Comparison of ENCODE assay signal across 10 cellular contexts in the genomic region with DNA sequence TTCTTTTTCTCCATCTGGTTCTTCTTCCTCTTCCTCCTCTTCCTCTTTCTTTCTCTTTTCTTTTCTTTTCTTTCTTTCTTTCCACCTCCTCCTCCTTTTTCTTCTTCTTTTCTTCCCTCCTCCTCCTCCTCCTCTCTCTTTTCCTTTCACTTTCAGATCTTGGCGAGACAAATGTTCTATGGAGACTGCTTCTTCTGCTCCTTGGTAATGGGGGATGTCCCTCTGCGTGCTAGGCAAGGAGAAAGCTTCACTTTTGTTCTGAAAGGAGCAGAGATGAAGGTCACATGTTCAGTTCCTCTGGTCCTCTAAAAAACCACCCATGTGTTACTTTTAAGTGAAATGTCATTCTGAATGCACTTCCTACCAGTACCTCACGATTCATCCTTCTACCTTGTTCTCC. TPM values are rescaled to one million over a fixed set of nuclear protein-coding genes. Genes with fewer than 3 reads are reported as not detected.
DNase-seq lines count a peak whose midpoint lies in the region; ATAC-seq, FAIRE-seq and TF ChIP-seq lines count a peak whose summit lies in the region.
"Had no signal": no experiment of that assay in that cellular context is flagged by ENCODE, and none has a peak within 500 bp of the region (broad histone marks: within the 10 kb centered on the region; RNA-seq: fewer than 3 reads in every experiment).

No MANE protein-coding gene starts in this region.

- no peaks in the 10 kb centered on the region for H3K79me2 ChIP-seq in OCI-LY1 (ENCODE audit: insufficient read depth, low read length)

- H3F3A ChIP-seq in OCI-LY1 (ENCODE audit: insufficient read depth, low read length) = no peaks in the 10 kb centered on the region

- no peaks in the 10 kb centered on the region for H3K27me3 ChIP-seq in OCI-LY1 (ENCODE audit: insufficient read depth, low read length)
- H3K27me3 ChIP-seq in pancreas = peaks cover 0 to 4% (median 0%) of the 10 kb centered on the region in 4 donors

- no peak overlapping the region for H2AFZ ChIP-seq in OCI-LY1 (ENCODE audit: low read length)

- peak overlapping the region; percentile 80 for H3K4me2 ChIP-seq in OCI-LY1 (ENCODE audit: low read length)

- 74 to 80% methylated on average over 3 of the region's 3 CpGs for WGBS in pancreas, 2 donors

- H3K4me3 Mint-ChIP-seq in natural killer cell treated with Interleukin-12 subunit alpha and Interleukin-12 subunit beta and Interleukin-15 and Interleukin-18, amount 100 ng/mL, for 72 hours = peak overlapping the region; percentile 79

- no peak for DNase-seq in natural killer cell treated with Interleukin-12 subunit alpha and Interleukin-12 subunit beta and Interleukin-15 and Interleukin-18, amount 100 ng/mL, for 72 hours (ENCODE audit: low spot score)
- DNase-seq in pancreas (no peak), KBM-7 (no peak)
- DNase-seq in stimulated activated CD4-positive, alpha-beta T cell treated with anti-CD3 and anti-CD28 coated beads, Interleukin-2, amount 100 ng/mL, for 24 hours = no peak
- DNase-seq: NCI-H146, SHP77 treated with DMSO at 0.1 percent for 48 hours had no signal

- H3K9me3 ChIP-seq in OCI-LY1 (ENCODE audit: low read length) (no peaks in the 10 kb centered on the region), pancreas (no peaks in the 10 kb centered on the region)

- H4K20me1 ChIP-seq in OCI-LY1 (ENCODE audit: insufficient read depth, low read length) = no peaks in the 10 kb centered on the region

- intact Hi-C loops in pancreas (cut with DNase I) = no loop called here

- peak; percentile 31 for ATAC-seq in GM18858 (IDR thresholded peaks at IDR 0.05; ENCODE audit: unreplicated experiment)
- ATAC-seq in GM21825 (IDR thresholded peaks at IDR 0.05; ENCODE audit: unreplicated experiment) = peak; percentile 31
- peak; percentile 36 to 55 for ATAC-seq in natural killer cell treated with Interleukin-12 subunit alpha and Interleukin-12 subunit beta and Interleukin-15 and Interleukin-18, amount 100 ng/mL, for 72 hours
- ATAC-seq in pancreas = no peak

- TF ChIP-seq CTCF in OCI-LY1 (IDR thresholded peaks at IDR 0.05; ENCODE audit: low read length) (no peak), pancreas (IDR thresholded peaks at IDR 0.05) (no peak)

- H3K27ac ChIP-seq in OCI-LY1 (ENCODE audit: low read depth, low read length, poor library complexity, severe bottlenecking) = peak overlapping the region; percentile 96
- H3K27ac ChIP-seq in pancreas = no peak overlapping the region

- peaks cover 0 to 4% of the 10 kb centered on the region in 2 donors for H3K27me3 Mint-ChIP-seq in natural killer cell treated with Interleukin-12 subunit alpha and Interleukin-12 subunit beta and Interleukin-15 and Interleukin-18, amount 100 ng/mL, for 72 hours

- no peaks in the 10 kb centered on the region for H3K36me3 Mint-ChIP-seq in natural killer cell treated with Interleukin-12 subunit alpha and Interleukin-12 subunit beta and Interleukin-15 and Interleukin-18, amount 100 ng/mL, for 72 hours

- H3K4me1 ChIP-seq in OCI-LY1 (ENCODE audit: insufficient read depth, low read length, severe bottlenecking) (peaks cover 47% of the 10 kb centered on the region), pancreas (peaks cover 0 to 7% (median 3%) of the 10 kb centered on the region in 3 donors)

- H3K36me3 ChIP-seq in OCI-LY1 (ENCODE audit: insufficient read depth, low read length) = no peaks in the 10 kb centered on the region
- no peaks in the 10 kb centered on the region for H3K36me3 ChIP-seq in pancreas

- H3K27ac Mint-ChIP-seq in natural killer cell treated with Interleukin-12 subunit alpha and Interleukin-12 subunit beta and Interleukin-15 and Interleukin-18, amount 100 ng/mL, for 72 hours = peak overlapping the region; percentile 86

- H3K4me1 Mint-ChIP-seq in natural killer cell treated with Interleukin-12 subunit alpha and Interleukin-12 subunit beta and Interleukin-15 and Interleukin-18, amount 100 ng/mL, for 72 hours (ENCODE audit: low read depth in 2 of 2) = peaks cover 38 to 42% of the 10 kb centered on the region in 2 donors

- no peak for FAIRE-seq in pancreas (lab: Jason Lieb, UNC)
- FAIRE-seq: islet of Langerhans had no signal

- H3K9me3 Mint-ChIP-seq in natural killer cell treated with Interleukin-12 subunit alpha and Interleukin-12 subunit beta and Interleukin-15 and Interleukin-18, amount 100 ng/mL, for 72 hours = no peaks in the 10 kb centered on the region

- no peaks in the 10 kb centered on the region for H3K9me2 ChIP-seq in OCI-LY1 (ENCODE audit: low read depth, low read length)

- in situ Hi-C loops in KBM-7 (cut with MboI; ENCODE audit: low pct_unique_long_range_greater_than_20kb, low sequenced_read_pairs) = no loop called here

- no peak overlapping the region for H3K4me3 ChIP-seq in OCI-LY1 (ENCODE audit: low read depth, low read length, poor library complexity, severe bottlenecking)
- no peak overlapping the region for H3K4me3 ChIP-seq in pancreas

- H3K9ac ChIP-seq in OCI-LY1 (ENCODE audit: low read length) = peak overlapping the region; percentile 68; the same call in 1 of the 2 replicates

RNA-seq across cellular contexts. Expression of a gene that starts 33.2 kb away (rescaled TPM):
- total RNA-seq in natural killer cell treated with Interleukin-12 subunit alpha and Interleukin-12 subunit beta and Interleukin-15 and Interleukin-18, amount 100 ng/mL, for 72 hours = 10 to 100 TPM; 12.7 to 35.3 TPM
- 10 to 100 TPM in 2 of 6 donors, 1 to 10 TPM in 4; 7.0 to 22.8 (median 9.1) TPM for total RNA-seq in pancreas
- 10 to 100 TPM in 1 of 2 donors, 1 to 10 TPM in 1; 7.9 to 19.9 TPM for polyA plus RNA-seq in pancreas

Comparison
In these comparisons a context has a peak if more than half of its experiments do, and no peak if none do; other contexts are left out.
1. ATAC-seq: peak in GM18858 (single experiment), GM21825 (single experiment) and natural killer cell treated with Interleukin-12 subunit alpha and Interleukin-12 subunit beta and Interleukin-15 and Interleukin-18, amount 100 ng/mL, for 72 hours (2 of 2); none in pancreas (0 of 4).